ENCODE assay signal across 8 cellular contexts in the genomic region with DNA sequence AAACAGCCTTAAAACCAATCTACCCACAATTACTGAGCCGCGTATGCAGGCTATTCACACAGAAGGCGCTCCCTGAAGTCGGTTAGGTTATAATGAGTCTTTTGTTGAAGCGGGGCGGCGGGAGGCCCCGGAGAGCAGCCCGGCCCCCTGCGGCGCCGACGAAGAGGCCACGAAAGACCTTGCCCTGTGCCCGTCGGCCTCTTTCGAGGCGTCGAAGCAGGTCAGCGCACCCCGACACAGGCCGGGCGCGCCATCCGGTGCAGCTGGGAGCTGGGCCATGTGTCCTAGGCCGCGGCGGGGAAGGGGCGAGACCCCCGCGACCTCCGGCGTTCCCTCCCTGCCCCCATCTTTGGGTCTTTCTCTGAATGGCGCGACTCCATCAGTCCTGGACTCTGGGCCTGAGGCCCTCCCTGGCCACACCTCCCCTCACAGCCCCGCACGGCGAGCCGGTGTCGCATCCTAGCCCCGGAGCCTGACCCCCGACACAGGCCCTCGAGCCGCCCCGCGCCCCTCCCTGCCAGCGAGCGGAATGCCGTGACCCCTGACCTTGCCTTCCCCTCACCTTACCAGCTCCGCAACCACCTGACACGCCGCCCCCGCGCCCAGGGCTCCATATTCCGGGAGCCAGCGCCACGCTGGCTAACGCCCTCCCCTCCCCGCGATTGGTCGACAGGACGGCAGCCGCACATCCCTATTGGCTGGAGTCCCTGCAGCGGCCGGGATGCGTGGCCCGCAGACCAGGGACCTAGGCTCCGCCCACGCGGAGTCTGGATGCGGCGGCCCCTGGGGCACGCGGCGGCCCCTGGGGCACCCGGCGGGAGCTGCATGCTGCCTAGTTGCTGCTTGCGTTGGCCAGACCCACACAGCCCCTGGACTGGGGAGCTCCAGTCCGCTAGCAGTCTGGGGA. TPM values are rescaled to one million over a fixed set of nuclear protein-coding genes. Genes with fewer than 3 reads are reported as not detected.
DNase-seq lines count a peak whose midpoint lies in the region; ATAC-seq and TF ChIP-seq lines count a peak whose summit lies in the region.

Gene SLC11A2 (minus strand): TSS at position 637 of the 907 bp plus-strand sequence. CDS start 15,656 bp downstream, outside the sequence.

- H3K36me3 ChIP-seq in WERI-Rb-1 (no peaks in the 10 kb centered on the region; the same call in 1 of the 2 replicates), breast epithelium (no peaks in the 10 kb centered on the region), iPS-20b (ENCODE audit: insufficient read depth, low read depth, low read length) (no peaks in the 10 kb centered on the region)

- no peaks in the 10 kb centered on the region for H3K9me3 ChIP-seq in WERI-Rb-1 (ENCODE audit: severe bottlenecking)
- H3K9me3 ChIP-seq in breast epithelium, result no peaks in the 10 kb centered on the region
- no peaks in the 10 kb centered on the region for H3K9me3 ChIP-seq in iPS-20b (ENCODE audit: insufficient read depth, low read depth, low read length)

- H3K4me1 ChIP-seq in breast epithelium (peaks cover 0 to 8% of the 10 kb centered on the region in 2 donors), iPS-20b (ENCODE audit: insufficient read depth, low read length) (peaks cover 9% of the 10 kb centered on the region)

- peak within 1 kb of the TSS; percentile 95 for H3K4me3 ChIP-seq in AG04449 (ENCODE audit: low read depth, low read length)
- peak within 1 kb of the TSS; percentile 74 for H3K4me3 ChIP-seq in WERI-Rb-1 (ENCODE audit: low read depth, low read length)
- H3K4me3 ChIP-seq in breast epithelium, result peak within 1 kb of the TSS; percentile 73 to 85 (median 80)
- peak within 1 kb of the TSS; percentile 78 for H3K4me3 ChIP-seq in iPS-20b (ENCODE audit: low read length)
- H3K4me3 ChIP-seq in skin epidermis, result peak within 1 kb of the TSS; percentile 71 to 85 (median 76)

- H3K27ac ChIP-seq in WERI-Rb-1 (peak within 1 kb of the TSS; percentile 88), breast epithelium (peak within 1 kb of the TSS; percentile 98 to 99), iPS-20b (ENCODE audit: low read length) (peak within 1 kb of the TSS; percentile 41), skin epidermis (peak within 1 kb of the TSS; percentile 79 to 98 (median 93))

- TF ChIP-seq POLR2A in breast epithelium (IDR thresholded peaks at IDR 0.05), result peak; percentile 72

- H3K9ac ChIP-seq in iPS-20b (ENCODE audit: low read depth, low read length), result peak within 1 kb of the TSS; percentile 87

- POLR2A ChIA-PET in AG04449 (lab: Yijun Ruan, JAX), result interaction anchor here (1.2 to 1.4 kb wide), 3 partner anchors 18 to 262 kb away, joined by 4 read pairs; no protein-coding TSS in a partner anchor

- intact Hi-C loops in breast epithelium (cut with DNase I; ENCODE audit: low total_unique reads), result no loop called here

- DNase-seq in AG04449 (ENCODE audit: low read depth, low spot score) (peak; percentile 59), NCI-H2227 (lab: John Stamatoyannopoulos, UW; ENCODE audit: unreplicated experiment) (peak; percentile 92), WERI-Rb-1 (peak; percentile 96), breast epithelium (ENCODE audit: low spot score in 2 of 2) (peak; percentile 94 to 96)

- TF ChIP-seq CTCF in AG04449 (IDR thresholded peaks at IDR 0.05; ENCODE audit: insufficient read depth, low read length, missing control alignments) (no peak), WERI-Rb-1 (IDR thresholded peaks at IDR 0.05; ENCODE audit: low read depth, low read length) (no peak), breast epithelium (IDR thresholded peaks at IDR 0.05) (peak in 1 of 3 donors; percentile 24)

- CTCF ChIA-PET in AG04449 (lab: Yijun Ruan, JAX), result interaction anchor here (0.7 to 3.8 kb wide), 12 partner anchors 10 to 324 kb away, joined by 3 to 15 read pairs (median 5); partner anchors contain the start of gene LETMD1

- H3K27me3 ChIP-seq in WERI-Rb-1 (ENCODE audit: insufficient read depth, low read depth, severe bottlenecking) (no peaks in the 10 kb centered on the region), breast epithelium (no peaks in the 10 kb centered on the region), iPS-20b (ENCODE audit: insufficient read depth, low read length) (no peaks in the 10 kb centered on the region)

- ATAC-seq in GM18873 (IDR thresholded peaks at IDR 0.05; ENCODE audit: low FRiP score, unreplicated experiment) (peak; percentile 73), HG03139 (IDR thresholded peaks at IDR 0.05; ENCODE audit: unreplicated experiment) (peak; percentile 81)

RNA-seq across cellular contexts. Expression of gene SLC11A2, which starts in this region (rescaled TPM):
- 100 to 1,000 TPM in 1 of 3 donors, 10 to 100 TPM in 2; 52.2 to 103 (median 91.0) TPM for total RNA-seq in breast epithelium

Comparison
In these comparisons a context has a peak if more than half of its experiments do, and no peak if none do; other contexts are left out.
1. Peak in every context shown above with its lines: DNase-seq, ATAC-seq, H3K4me3 ChIP-seq and H3K27ac ChIP-seq.
2. H3K27ac ChIP-seq: peak in every context shown above with its lines; median percentile 98 in breast epithelium; 93 in skin epidermis; 88 in WERI-Rb-1; 41 in iPS-20b.